In the genomic region with DNA sequence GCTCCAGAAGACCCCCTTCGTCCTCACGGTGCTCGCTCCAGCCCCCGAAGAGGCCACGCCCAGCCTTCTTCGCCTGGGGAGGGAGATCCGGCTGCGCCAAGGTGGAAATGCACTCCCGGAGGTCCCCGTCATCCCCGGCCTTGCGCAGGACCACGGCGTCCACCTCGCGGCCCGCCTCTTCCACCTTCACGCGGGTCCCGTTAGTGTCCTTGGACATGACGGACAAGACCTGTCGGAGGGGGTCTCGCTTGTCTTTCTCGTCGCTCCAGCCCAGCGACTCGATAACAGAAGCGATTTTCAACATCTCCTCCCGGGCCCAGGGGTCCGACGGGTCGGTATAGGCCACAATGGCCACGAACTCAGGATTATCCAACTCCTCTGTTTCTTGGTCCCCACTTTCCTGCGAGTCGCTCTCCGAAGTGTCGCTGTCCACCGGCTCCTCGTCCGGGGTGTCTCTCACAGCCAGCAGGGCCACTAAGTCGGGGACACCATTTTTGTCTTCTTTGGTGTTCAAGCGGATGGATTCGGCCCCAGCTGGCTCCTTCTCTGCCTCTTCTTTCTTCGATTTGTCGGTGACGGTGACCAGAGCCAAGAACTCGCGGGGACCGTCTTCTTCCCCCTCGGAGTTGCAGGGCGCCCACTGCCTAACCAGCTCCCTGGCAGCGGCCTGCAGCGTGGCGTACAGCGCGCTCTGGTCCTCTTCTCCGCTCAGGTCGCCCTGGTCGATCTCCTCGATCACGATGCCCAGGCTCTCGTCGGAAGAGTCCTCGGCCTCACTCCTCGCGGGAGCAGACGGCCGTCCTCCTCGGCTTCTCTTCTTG, we compare ENCODE assay signal across 1 cellular context.
TF ChIP-seq lines count a peak whose summit lies in the region.

No MANE protein-coding gene starts in this region.

TF ChIP-seq in SK-N-SH, 30 proteins besides CTCF, POLR2A, EP300 and RAD21:
- TF ChIP-seq POLR2AphosphoS5 (IDR thresholded peaks at IDR 0.05; ENCODE audit: low read depth, low read length) (no peak), RXRA (IDR thresholded peaks at IDR 0.05; ENCODE audit: borderline replicate concordance, low read depth) (no peak), CHD2 (IDR thresholded peaks at IDR 0.05; ENCODE audit: low read length, partially characterized antibody) (no peak), SIN3A (IDR thresholded peaks at IDR 0.05; ENCODE audit: borderline replicate concordance, low read depth, low read length) (no peak), MXI1 (IDR thresholded peaks at IDR 0.05; ENCODE audit: low read depth, low read length) (no peak), FOSL2 (IDR thresholded peaks at IDR 0.05; ENCODE audit: borderline replicate concordance, low read depth) (no peak), GATA2 (CRISPR knock-in tag; IDR thresholded peaks at IDR 0.05) (no peak), FOXJ3 (CRISPR knock-in tag; IDR thresholded peaks at IDR 0.05) (no peak), TAF1 (IDR thresholded peaks at IDR 0.05; ENCODE audit: borderline replicate concordance, low read depth, low read length) (no peak)
- TF ChIP-seq, protein P1, sequence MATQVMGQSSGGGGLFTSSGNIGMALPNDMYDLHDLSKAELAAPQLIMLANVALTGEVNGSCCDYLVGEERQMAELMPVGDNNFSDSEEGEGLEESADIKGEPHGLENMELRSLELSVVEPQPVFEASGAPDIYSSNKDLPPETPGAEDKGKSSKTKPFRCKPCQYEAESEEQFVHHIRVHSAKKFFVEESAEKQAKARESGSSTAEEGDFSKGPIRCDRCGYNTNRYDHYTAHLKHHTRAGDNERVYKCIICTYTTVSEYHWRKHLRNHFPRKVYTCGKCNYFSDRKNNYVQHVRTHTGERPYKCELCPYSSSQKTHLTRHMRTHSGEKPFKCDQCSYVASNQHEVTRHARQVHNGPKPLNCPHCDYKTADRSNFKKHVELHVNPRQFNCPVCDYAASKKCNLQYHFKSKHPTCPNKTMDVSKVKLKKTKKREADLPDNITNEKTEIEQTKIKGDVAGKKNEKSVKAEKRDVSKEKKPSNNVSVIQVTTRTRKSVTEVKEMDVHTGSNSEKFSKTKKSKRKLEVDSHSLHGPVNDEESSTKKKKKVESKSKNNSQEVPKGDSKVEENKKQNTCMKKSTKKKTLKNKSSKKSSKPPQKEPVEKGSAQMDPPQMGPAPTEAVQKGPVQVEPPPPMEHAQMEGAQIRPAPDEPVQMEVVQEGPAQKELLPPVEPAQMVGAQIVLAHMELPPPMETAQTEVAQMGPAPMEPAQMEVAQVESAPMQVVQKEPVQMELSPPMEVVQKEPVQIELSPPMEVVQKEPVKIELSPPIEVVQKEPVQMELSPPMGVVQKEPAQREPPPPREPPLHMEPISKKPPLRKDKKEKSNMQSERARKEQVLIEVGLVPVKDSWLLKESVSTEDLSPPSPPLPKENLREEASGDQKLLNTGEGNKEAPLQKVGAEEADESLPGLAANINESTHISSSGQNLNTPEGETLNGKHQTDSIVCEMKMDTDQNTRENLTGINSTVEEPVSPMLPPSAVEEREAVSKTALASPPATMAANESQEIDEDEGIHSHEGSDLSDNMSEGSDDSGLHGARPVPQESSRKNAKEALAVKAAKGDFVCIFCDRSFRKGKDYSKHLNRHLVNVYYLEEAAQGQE (IDR thresholded peaks at IDR 0.05; ENCODE audit: low read depth, low read length) = no peak
- TF ChIP-seq, protein P2, sequence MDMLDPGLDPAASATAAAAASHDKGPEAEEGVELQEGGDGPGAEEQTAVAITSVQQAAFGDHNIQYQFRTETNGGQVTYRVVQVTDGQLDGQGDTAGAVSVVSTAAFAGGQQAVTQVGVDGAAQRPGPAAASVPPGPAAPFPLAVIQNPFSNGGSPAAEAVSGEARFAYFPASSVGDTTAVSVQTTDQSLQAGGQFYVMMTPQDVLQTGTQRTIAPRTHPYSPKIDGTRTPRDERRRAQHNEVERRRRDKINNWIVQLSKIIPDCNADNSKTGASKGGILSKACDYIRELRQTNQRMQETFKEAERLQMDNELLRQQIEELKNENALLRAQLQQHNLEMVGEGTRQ (IDR thresholded peaks at IDR 0.05; ENCODE audit: borderline replicate concordance, low read depth, low read length) = no peak
- TF ChIP-seq, protein P3, sequence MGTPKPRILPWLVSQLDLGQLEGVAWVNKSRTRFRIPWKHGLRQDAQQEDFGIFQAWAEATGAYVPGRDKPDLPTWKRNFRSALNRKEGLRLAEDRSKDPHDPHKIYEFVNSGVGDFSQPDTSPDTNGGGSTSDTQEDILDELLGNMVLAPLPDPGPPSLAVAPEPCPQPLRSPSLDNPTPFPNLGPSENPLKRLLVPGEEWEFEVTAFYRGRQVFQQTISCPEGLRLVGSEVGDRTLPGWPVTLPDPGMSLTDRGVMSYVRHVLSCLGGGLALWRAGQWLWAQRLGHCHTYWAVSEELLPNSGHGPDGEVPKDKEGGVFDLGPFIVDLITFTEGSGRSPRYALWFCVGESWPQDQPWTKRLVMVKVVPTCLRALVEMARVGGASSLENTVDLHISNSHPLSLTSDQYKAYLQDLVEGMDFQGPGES (IDR thresholded peaks at IDR 0.05; ENCODE audit: low read depth, low read length) = no peak
TF ChIP-seq in SK-N-SH: peak in this region for 0.
